Comparison of ENCODE assay signal across 22 cellular contexts in the genomic region with DNA sequence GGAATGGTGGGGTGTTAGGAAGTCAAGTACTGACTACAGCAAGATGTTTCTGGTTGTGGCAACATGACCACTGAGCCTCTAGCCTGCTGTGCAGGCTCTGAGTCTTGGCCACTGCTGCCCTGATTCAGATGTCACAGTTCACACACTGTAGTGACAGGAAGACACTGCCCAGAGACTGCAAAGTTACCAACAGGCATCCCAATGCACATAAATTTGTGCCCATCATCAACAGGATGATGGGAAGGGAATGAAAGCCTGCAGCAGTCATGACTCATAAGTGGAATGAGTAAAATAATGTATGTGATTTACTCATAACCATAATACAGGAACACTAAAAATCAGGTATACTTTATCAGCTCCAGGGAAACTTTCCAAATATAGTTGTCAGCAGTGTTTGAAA.
DNase-seq lines count a peak whose midpoint lies in the region; ATAC-seq, FAIRE-seq and TF ChIP-seq lines count a peak whose summit lies in the region.
"Had no signal": no experiment of that assay in that cellular context is flagged by ENCODE, and none has a peak within 500 bp of the region (broad histone marks: within the 10 kb centered on the region; RNA-seq: fewer than 3 reads in every experiment).

No MANE protein-coding gene starts in this region.

- no peaks in the 10 kb centered on the region for H3K36me3 ChIP-seq in PC-3 (ENCODE audit: low read depth, low read length)
- no peaks in the 10 kb centered on the region for H3K36me3 ChIP-seq in keratinocyte (ENCODE audit: control insufficient read depth in 2 of 2, extremely low read depth in 1 of 2, insufficient read depth in 2 of 2, low read length in 2 of 2)
- H3K36me3 ChIP-seq in H7 (replicated peaks; ENCODE audit: control insufficient read depth, insufficient read depth, low read length): no peaks in the 10 kb centered on the region
- H3K36me3 ChIP-seq: WERI-Rb-1 had no signal

- H3K4me1 ChIP-seq in PC-3 (ENCODE audit: insufficient read depth, low read length) (peaks cover 22% of the 10 kb centered on the region), keratinocyte (ENCODE audit: control insufficient read depth, extremely low read depth, insufficient read depth, low read length) (no peaks in the 10 kb centered on the region)

- CTCF ChIA-PET in PC-3 (lab: Charles Lee): no interaction called here

- dilution Hi-C loops in keratinocyte (cut with MboI; ENCODE audit: extremely low pct_ligation_motif_present, low sequenced_read_pairs): no loop called here

- peaks cover 3% of the 10 kb centered on the region for H3F3A ChIP-seq in PC-3 (ENCODE audit: low read length, unreplicated experiment)

- H2AFZ ChIP-seq in PC-3 (ENCODE audit: low read length): no peak overlapping the region
- no peak overlapping the region for H2AFZ ChIP-seq in keratinocyte (ENCODE audit: control insufficient read depth, low read length)

- H3K9me3 ChIP-seq in PC-3 (ENCODE audit: low read length): no peaks in the 10 kb centered on the region
- H3K9me3 ChIP-seq in keratinocyte (ENCODE audit: control insufficient read depth, low read depth, low read length): no peaks in the 10 kb centered on the region

- TF ChIP-seq CTCF in PC-3 (conservative IDR thresholded peaks at IDR 0.05; ENCODE audit: low read depth, low read length) (no peak), chondrocyte (IDR thresholded peaks at IDR 0.05) (no peak), keratinocyte (optimal IDR thresholded peaks at IDR 0.05 in 1 of 3, IDR thresholded peaks at IDR 0.05 in 1 of 3, conservative IDR thresholded peaks at IDR 0.05 in 1 of 3; ENCODE audit: extremely low read depth in 1 of 3, insufficient read depth in 2 of 3, low read length in 3 of 3) (no peak), GM20000 (IDR thresholded peaks at IDR 0.05; ENCODE audit: extremely low read depth, missing control alignments) (no peak)

- no peaks in the 10 kb centered on the region for H3K79me2 ChIP-seq in PC-3 (ENCODE audit: low read length)
- no peaks in the 10 kb centered on the region for H3K79me2 ChIP-seq in keratinocyte (ENCODE audit: control insufficient read depth, insufficient read depth, low read length)

- no peaks in the 10 kb centered on the region for H3K9me3 Mint-ChIP-seq in chondrocyte (ENCODE audit: low read depth)
- H3K9me3 Mint-ChIP-seq: CD14-positive monocyte had no signal

- H3K27me3 ChIP-seq in PC-3 (ENCODE audit: low read length) (no peaks in the 10 kb centered on the region), keratinocyte (ENCODE audit: control insufficient read depth, extremely low read depth, insufficient read depth, low read length) (no peaks in the 10 kb centered on the region), H7 (ENCODE audit: control insufficient read depth, insufficient read depth, low read length) (no peaks in the 10 kb centered on the region)

- no peak overlapping the region for H3K4me2 ChIP-seq in PC-3 (ENCODE audit: low read length)
- H3K4me2 ChIP-seq in keratinocyte (ENCODE audit: control insufficient read depth, extremely low read depth, insufficient read depth, low read depth, low read length): no peak overlapping the region
- H3K4me2 ChIP-seq: KMS-11 had no signal

- no peaks in the 10 kb centered on the region for H3K9me1 ChIP-seq in keratinocyte (ENCODE audit: control insufficient read depth, extremely low read depth, insufficient read depth, low read length)

- no peaks in the 10 kb centered on the region for H4K20me1 ChIP-seq in PC-3 (ENCODE audit: low read length)
- H4K20me1 ChIP-seq in keratinocyte (ENCODE audit: control insufficient read depth, extremely low read depth, insufficient read depth, low read length): no peaks in the 10 kb centered on the region

- H3K4me3 Mint-ChIP-seq in chondrocyte (ENCODE audit: unreplicated experiment): no peak overlapping the region
- H3K4me3 Mint-ChIP-seq: CD14-positive monocyte, T-helper 17 cell had no signal

- H3K9ac ChIP-seq in PC-3 (ENCODE audit: low read length) (no peak overlapping the region), keratinocyte (ENCODE audit: control insufficient read depth, extremely low read depth, insufficient read depth, low read length) (no peak overlapping the region)
- H3K9ac ChIP-seq: KMS-11 had no signal

- intact Hi-C loops in PC-3 (cut with micrococcal nuclease): no loop called here

- no peaks in the 10 kb centered on the region for H3K27me3 Mint-ChIP-seq in chondrocyte (ENCODE audit: low read depth)
- H3K27me3 Mint-ChIP-seq: T-helper 17 cell had no signal

- FAIRE-seq in keratinocyte (lab: Jason Lieb, UNC): peak; percentile 43

- H3K4me3 ChIP-seq in PC-3 (ENCODE audit: low read length) (no peak overlapping the region), keratinocyte (ENCODE audit: control insufficient read depth in 2 of 3, extremely low read depth in 1 of 3, insufficient read depth in 2 of 3, low read depth in 1 of 3, low read length in 3 of 3) (no peak overlapping the region), H7 (ENCODE audit: insufficient read depth, low read depth, low read length) (no peak overlapping the region)

- H3K9me2 ChIP-seq in PC-3 (replicated peaks; ENCODE audit: low read length): no peaks in the 10 kb centered on the region

- POLR2A ChIA-PET in PC-3 (lab: Charles Lee; ENCODE audit: unreplicated experiment): no interaction called here

- H3K27ac ChIP-seq in PC-3 (ENCODE audit: low read length): peak overlapping the region; percentile 42
- no peak overlapping the region for H3K27ac ChIP-seq in keratinocyte (ENCODE audit: control insufficient read depth, insufficient read depth, low read length)
- H3K27ac ChIP-seq: epithelial cell of prostate, KMS-11, WERI-Rb-1 had no signal

- DNase-seq in ELF-1 (ENCODE audit: low read depth, low spot score) (peak; percentile 19), PC-3 (peak; percentile 75), chondrocyte (ENCODE audit: low spot score) (no peak), keratinocyte (ENCODE audit: low read depth, low spot score) (no peak), H4 (ENCODE audit: low spot score) (no peak), GM20000 (ENCODE audit: low spot score) (no peak), NCI-H510A (lab: John Stamatoyannopoulos, UW) (no peak), H7 (no peak)
- DNase-seq: activated CD4-positive, alpha-beta T cell treated with anti-CD3 and anti-CD28 coated beads, Interleukin-2, amount 50 U/mL, for 48 hours; activated naive CD4-positive, alpha-beta T cell treated with Interleukin-2 at 50 U/mL for 16 hours; activated T-cell treated with anti-CD3 and anti-CD28 coated beads for 4 hours; aorta; left ventricle myocardium superior; NCI-H1105; NCI-H2107; NCI-H524 treated with DMSO at 0.1 percent for 48 hours; SHP77; T-helper 17 cell; WERI-Rb-1 had no signal

- no peaks in the 10 kb centered on the region for H3K36me3 Mint-ChIP-seq in chondrocyte (ENCODE audit: low read depth)
- H3K36me3 Mint-ChIP-seq: CD14-positive monocyte had no signal

- no TSS peak for BruUV-seq in PC-3 (replicated peaks; lab: Mats Ljungman, UMichigan)

- peak; percentile 93 for ATAC-seq in PC-3
- ATAC-seq: left ventricle myocardium superior, T-helper 17 cell had no signal

- H3K4me1 Mint-ChIP-seq in chondrocyte (ENCODE audit: low read depth): peaks cover 34% of the 10 kb centered on the region
- H3K4me1 Mint-ChIP-seq: CD14-positive monocyte, T-helper 17 cell had no signal

- peak overlapping the region; percentile 34 for H3K27ac Mint-ChIP-seq in chondrocyte (ENCODE audit: unreplicated experiment)
- H3K27ac Mint-ChIP-seq: CD14-positive monocyte, T-helper 17 cell had no signal

Comparison
In these comparisons a context has a peak if more than half of its experiments do, and no peak if none do; other contexts are left out.
1. DNase-seq: peak in ELF-1 (single experiment) and PC-3 (single experiment); none in chondrocyte (single experiment), keratinocyte (single experiment), H4 (single experiment), GM20000 (single experiment), NCI-H510A (single experiment) and H7 (single experiment).